9 cellular contexts compared by ENCODE assay signal in the genomic region with DNA sequence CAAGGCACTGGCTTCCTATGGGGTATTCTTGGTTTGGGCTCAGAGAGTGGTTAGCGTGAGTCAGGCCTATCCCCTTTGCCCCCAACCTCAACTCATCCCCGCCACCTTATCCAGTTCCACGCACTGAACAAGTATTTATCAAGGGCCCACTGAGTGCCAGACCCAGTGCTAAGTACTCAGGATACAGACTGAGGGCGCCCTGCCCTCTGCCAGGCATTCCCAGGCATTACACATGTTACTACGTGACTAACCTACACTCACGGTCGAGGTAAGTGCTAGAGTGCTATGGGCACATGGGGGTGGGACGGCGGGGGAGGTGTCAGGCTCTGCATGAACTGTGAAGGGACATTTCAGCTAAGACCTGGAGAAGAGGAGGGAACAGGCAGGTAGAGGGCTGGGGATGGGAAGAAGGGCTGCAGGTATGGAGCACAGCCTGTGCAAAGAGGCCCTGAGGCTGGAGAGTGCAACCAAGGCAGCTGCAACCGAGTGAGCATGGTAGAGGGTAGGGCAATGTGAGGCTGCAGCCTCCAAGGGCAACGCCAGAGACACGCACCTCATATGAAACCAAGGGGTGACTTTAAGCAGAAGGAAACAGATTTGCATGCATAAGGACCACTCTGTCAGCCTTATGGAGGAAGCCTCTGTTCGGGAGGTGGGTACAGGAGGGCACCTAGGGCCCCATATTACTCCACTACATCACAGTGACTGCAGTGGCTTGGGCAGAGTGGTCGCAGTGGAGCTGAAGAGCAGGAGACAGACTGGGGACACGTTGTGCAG. TPM values are rescaled to one million over a fixed set of nuclear protein-coding genes. Genes with fewer than 3 reads are reported as not detected.
DNase-seq lines count a peak whose midpoint lies in the region; ATAC-seq and TF ChIP-seq lines count a peak whose summit lies in the region.
"Had no signal": no experiment of that assay in that cellular context is flagged by ENCODE, and none has a peak within 500 bp of the region (broad histone marks: within the 10 kb centered on the region; RNA-seq: fewer than 3 reads in every experiment).

No MANE protein-coding gene starts in this region.

- H3K27ac ChIP-seq in caudate nucleus (ENCODE audit: low read depth, low read length) = no peak overlapping the region

- H3K36me3 Mint-ChIP-seq in activated CD8-positive, alpha-beta T cell treated with anti-CD3 and anti-CD28 coated beads for 36 hours (ENCODE audit: low read depth) = no peaks in the 10 kb centered on the region

- H3K27ac Mint-ChIP-seq in activated CD8-positive, alpha-beta T cell treated with anti-CD3 and anti-CD28 coated beads for 36 hours = no peak overlapping the region

- H3K9me3 Mint-ChIP-seq in activated CD8-positive, alpha-beta T cell treated with anti-CD3 and anti-CD28 coated beads for 36 hours = no peaks in the 10 kb centered on the region
- H3K9me3 Mint-ChIP-seq: CD4-positive, CD25-positive, alpha-beta regulatory T cell had no signal

- CTCF ChIA-PET in activated CD8-positive, alpha-beta T cell treated with anti-CD3 and anti-CD28 coated beads for 36 hours (lab: Charles Lee) = interaction anchor here (0.9 to 1.3 kb wide), 4 partner anchors 15 to 347 kb away, joined by 3 to 6 read pairs (median 4); no protein-coding TSS in a partner anchor

- DNase-seq in NCI-H524 (lab: John Stamatoyannopoulos, UW) = peak; percentile 22 to 72
- DNase-seq in NCI-H524 treated with DMSO at 0.1 percent for 48 hours (lab: John Stamatoyannopoulos, UW) = no peak
- peak; percentile 60 for DNase-seq in activated CD8-positive, alpha-beta T cell treated with anti-CD3 and anti-CD28 coated beads for 36 hours
- DNase-seq in lung microvascular endothelial cell (ENCODE audit: low read depth in 2 of 2) = peak; percentile 36 to 70
- DNase-seq in caudate nucleus (lab: John Stamatoyannopoulos, UW) = no peak
- no peak for DNase-seq in anterior cingulate cortex (lab: John Stamatoyannopoulos, UW)
- no peak for DNase-seq in activated gamma-delta T cell (lab: John Stamatoyannopoulos, UW)

- peak; percentile 51 for ATAC-seq in HG03342 (IDR thresholded peaks at IDR 0.05; ENCODE audit: unreplicated experiment)
- peak; percentile 91 for ATAC-seq in activated CD8-positive, alpha-beta T cell treated with anti-CD3 and anti-CD28 coated beads for 36 hours

- POLR2A ChIA-PET in activated CD8-positive, alpha-beta T cell treated with anti-CD3 and anti-CD28 coated beads for 36 hours (lab: Charles Lee) = interaction anchor here (0.6 kb wide), 1 partner anchor 44 kb away, joined by 4 read pairs; no protein-coding TSS in a partner anchor

- intact Hi-C loops in activated CD8-positive, alpha-beta T cell treated with anti-CD3 and anti-CD28 coated beads for 36 hours (cut with micrococcal nuclease) = no loop called here

- H3K27me3 Mint-ChIP-seq in activated CD8-positive, alpha-beta T cell treated with anti-CD3 and anti-CD28 coated beads for 36 hours = no peaks in the 10 kb centered on the region

- H3K4me3 Mint-ChIP-seq in activated CD8-positive, alpha-beta T cell treated with anti-CD3 and anti-CD28 coated beads for 36 hours = no peak overlapping the region
- H3K4me3 Mint-ChIP-seq: CD4-positive, CD25-positive, alpha-beta regulatory T cell had no signal

- peak; percentile 20 for TF ChIP-seq CTCF in activated CD8-positive, alpha-beta T cell treated with anti-CD3 and anti-CD28 coated beads for 36 hours (IDR thresholded peaks at IDR 0.05)

- H3K4me1 Mint-ChIP-seq in activated CD8-positive, alpha-beta T cell treated with anti-CD3 and anti-CD28 coated beads for 36 hours (ENCODE audit: low read depth) = no peaks in the 10 kb centered on the region

RNA-seq across cellular contexts. Expression of a gene that starts 22.5 kb away (rescaled TPM):
- 1 to 10 TPM; 6.6 to 6.7 TPM for total RNA-seq in activated CD8-positive, alpha-beta T cell treated with anti-CD3 and anti-CD28 coated beads for 36 hours
- total RNA-seq in lung microvascular endothelial cell = 5.4 and 9.9 TPM in 2 replicates

Comparison
In these comparisons a context has a peak if more than half of its experiments do, and no peak if none do; other contexts are left out.
1. DNase-seq: peak in NCI-H524 (2 of 2), activated CD8-positive, alpha-beta T cell treated with anti-CD3 and anti-CD28 coated beads for 36 hours (single experiment) and lung microvascular endothelial cell (2 of 2); none in NCI-H524 treated with DMSO at 0.1 percent for 48 hours (single experiment), caudate nucleus (0 of 61), anterior cingulate cortex (0 of 58) and activated gamma-delta T cell (single experiment).